ENCODE assay signal across 23 cellular contexts in the genomic region with DNA sequence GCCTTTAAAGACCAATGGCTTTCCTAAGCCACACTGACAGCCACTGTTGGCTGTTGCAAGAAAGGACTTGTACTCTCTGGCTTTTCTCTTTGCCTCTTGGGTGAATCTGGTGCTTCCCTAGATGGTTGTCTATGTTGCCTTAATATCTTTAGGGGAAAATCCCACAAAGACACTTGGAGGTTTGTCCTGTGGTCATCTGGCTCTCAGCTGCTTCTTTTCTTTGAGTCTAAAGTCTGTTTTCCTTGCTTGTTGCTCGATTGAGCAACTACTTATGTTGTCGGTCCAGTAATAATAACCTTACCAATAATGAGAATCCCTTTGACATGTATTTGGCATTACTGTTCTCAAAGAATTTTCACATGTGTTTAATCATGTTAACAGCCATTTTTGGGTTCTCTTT.
"Had no signal": no experiment of that assay in that cellular context is flagged by ENCODE, and none has a peak within 500 bp of the region (broad histone marks: within the 10 kb centered on the region; RNA-seq: fewer than 3 reads in every experiment).

No MANE protein-coding gene starts in this region.

- H3K9ac ChIP-seq: SK-N-SH had no signal

- H3K4me3 ChIP-seq: MG63, SJSA1 had no signal

- H3K9me3 ChIP-seq: MG63, SJSA1, SK-N-SH had no signal

- H3K27ac ChIP-seq: SJSA1 had no signal

- DNase-seq: IMR-90, Karpas-422, KG1, MG63, NCI-H1092, NCI-H1105 treated with DMSO at 0.1 percent for 48 hours, NCI-H1417 treated with DMSO at 0.1 percent for 48 hours, NCI-H146, NCI-H1694 treated with DMSO at 0.1 percent for 48 hours, NCI-H1930, NCI-H2081, NCI-H2107, NCI-H2227 treated with DMSO at 0.1 percent for 48 hours, NCI-H510A, NCI-H524 treated with DMSO at 0.1 percent for 48 hours, NCI-H69, NCI-H774, RPMI8226, SHP77 treated with DMSO at 0.1 percent for 48 hours, SK-N-SH, SW 1271 had no signal

- H3K4me2 ChIP-seq: SK-N-SH had no signal

- H3K4me1 ChIP-seq: SJSA1 had no signal

- H3K27me3 ChIP-seq: MG63, SJSA1 had no signal

- FAIRE-seq: RCC 7860 had no signal

- H3K36me3 ChIP-seq: MG63, SJSA1 had no signal
